Comparison of ENCODE assay signal across 37 cellular contexts in the genomic region with DNA sequence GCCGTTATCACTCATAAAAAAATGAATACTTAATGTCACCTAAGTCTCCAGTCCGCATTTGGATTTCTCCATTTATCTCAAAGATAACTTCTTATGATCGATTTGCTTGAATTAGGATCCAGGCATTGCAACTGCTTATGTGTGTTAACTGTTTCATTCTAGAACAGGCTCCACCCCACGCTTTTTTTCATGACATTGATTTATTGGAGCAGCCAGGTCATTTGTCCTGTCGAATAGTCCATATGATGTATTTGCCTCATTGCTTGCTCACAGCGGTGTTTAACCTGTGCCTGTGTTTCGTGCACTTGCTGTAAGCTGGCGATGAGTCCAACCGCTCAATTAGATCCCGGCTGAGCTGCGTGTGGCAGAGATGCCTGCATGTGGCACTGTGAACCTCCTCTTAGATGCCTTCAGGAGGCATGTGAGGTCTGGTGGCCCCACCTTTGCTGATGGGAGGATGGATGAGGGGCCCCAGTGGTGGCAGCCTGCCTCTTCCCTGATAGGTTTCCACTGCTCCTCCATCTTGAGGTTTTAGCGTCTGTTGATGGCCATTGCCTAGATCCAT. TPM values are rescaled to one million over a fixed set of nuclear protein-coding genes. Genes with fewer than 3 reads are reported as not detected.
"Had no signal": no experiment of that assay in that cellular context is flagged by ENCODE, and none has a peak within 500 bp of the region (broad histone marks: within the 10 kb centered on the region; RNA-seq: fewer than 3 reads in every experiment).

No MANE protein-coding gene starts in this region.

- H3K9me3 Mint-ChIP-seq: activated CD4-positive, alpha-beta memory T cell treated with anti-CD3 and anti-CD28 coated beads, Interleukin-2, amount 10 ng/mL, durations not matched to agents 7 days and 5 days; activated CD4-positive, alpha-beta T cell treated with anti-CD3 and anti-CD28 coated beads, Interleukin-2, amount 10 ng/mL, durations not matched to agents 24 days and 14 days; activated naive CD4-positive, alpha-beta T cell treated with anti-CD3 and anti-CD28 coated beads for 36 hours; activated naive CD4-positive, alpha-beta T cell treated with anti-CD3 and anti-CD28 coated beads, Interleukin-2, amount 50 U/mL, for 24 hours; activated naive CD8-positive, alpha-beta T cell treated with anti-CD3 and anti-CD28 coated beads for 36 hours; activated naive CD8-positive, alpha-beta T cell treated with anti-CD3 and anti-CD28 coated beads, Interleukin-2, amount 50 U/mL, for 24 hours; activated T-helper 1 cell treated with anti-CD3 and anti-CD28 coated beads, Interleukin-12 subunit alpha, Interleukin-12 subunit beta, Interleukin-2, Interleukin-4 antibody, amounts not matched to agents 30 ng/mL and 10 ng/mL and 1 ng/mL, durations not matched to agents 14 hours and 24 hours and 36 hours; activated T-helper 2 cell treated with anti-CD3 and anti-CD28 coated beads, Interferon-gamma antibody, Interleukin-2, Interleukin-4, amounts not matched to agents 10 μg/mL and 5 μg/mL and 100 μg/mL, durations not matched to agents 14 hours and 24 hours and 36 hours; effector memory CD8-positive, alpha-beta T cell; T-helper 2 cell treated with Interferon-gamma antibody and Interleukin-4, amounts not matched to agents 5 μg/mL and 100 μg/mL, for 36 hours had no signal

- H3K9me3 ChIP-seq: adrenal gland, body of pancreas, esophagus squamous epithelium, gastroesophageal sphincter had no signal

- FAIRE-seq: colon, endothelial cell of umbilical vein had no signal

- H3K4me3 ChIP-seq: adrenal gland, body of pancreas, esophagus squamous epithelium, gastroesophageal sphincter had no signal

- DNase-seq: activated CD4-positive, alpha-beta memory T cell treated with anti-CD3 and anti-CD28 coated beads, Interleukin-2, amount 10 ng/mL, durations not matched to agents 7 days and 5 days; activated CD4-positive, alpha-beta T cell treated with anti-CD3 and anti-CD28 coated beads for 36 hours; activated CD4-positive, alpha-beta T cell treated with anti-CD3 and anti-CD28 coated beads, Interleukin-2, amount 10 ng/mL, durations not matched to agents 24 days and 14 days; activated CD4-positive, CD25-positive, alpha-beta regulatory T cell; activated CD4-positive, CD25-positive, alpha-beta regulatory T cell treated with anti-CD3 and anti-CD28 coated beads, Interleukin-2, amount 50 U/mL, for 72 hours; activated effector memory CD4-positive, alpha-beta T cell treated with anti-CD3 and anti-CD28 coated beads, Interleukin-2, amount 50 U/mL, for 16 hours; activated naive CD4-positive, alpha-beta T cell treated with anti-CD3 and anti-CD28 coated beads for 36 hours; activated naive CD8-positive, alpha-beta T cell treated with anti-CD3 and anti-CD28 coated beads for 36 hours; activated naive CD8-positive, alpha-beta T cell treated with anti-CD3 and anti-CD28 coated beads, Interleukin-2, amount 50 U/mL, for 24 hours; activated T-cell treated with anti-CD3 and anti-CD28 coated beads, Interleukin-2, amount 50 U/mL, for 1 hour; activated T-cell treated with anti-CD3 and anti-CD28 coated beads, Interleukin-2, amount 50 U/mL, for 48 hours; amygdala; aorta; body of pancreas; caudate nucleus; cortex of kidney; dermis blood vessel endothelial cell; effector CD4-positive, alpha-beta T cell; effector memory CD8-positive, alpha-beta T cell; esophagus squamous epithelium; foreskin melanocyte; T-helper 1 cell; T-helper 17 cell; T1000 had no signal

- H3K4me1 ChIP-seq: body of pancreas, gastroesophageal sphincter had no signal

- ATAC-seq: activated CD4-positive, alpha-beta T cell treated with anti-CD3 and anti-CD28 coated beads for 36 hours; effector memory CD8-positive, alpha-beta T cell; gastroesophageal sphincter; T-helper 17 cell had no signal

- H3K27me3 Mint-ChIP-seq: activated CD4-positive, alpha-beta memory T cell treated with anti-CD3 and anti-CD28 coated beads, Interleukin-2, amount 10 ng/mL, durations not matched to agents 7 days and 5 days; activated CD4-positive, alpha-beta T cell treated with anti-CD3 and anti-CD28 coated beads for 36 hours; activated CD4-positive, alpha-beta T cell treated with anti-CD3 and anti-CD28 coated beads, Interleukin-2, amount 10 ng/mL, durations not matched to agents 24 days and 14 days; activated naive CD4-positive, alpha-beta T cell treated with anti-CD3 and anti-CD28 coated beads, Interleukin-2, amount 50 U/mL, for 24 hours; activated naive CD8-positive, alpha-beta T cell treated with anti-CD3 and anti-CD28 coated beads for 36 hours; activated naive CD8-positive, alpha-beta T cell treated with anti-CD3 and anti-CD28 coated beads, Interleukin-2, amount 50 U/mL, for 24 hours; effector memory CD8-positive, alpha-beta T cell; T-helper 17 cell had no signal

- H3K27ac Mint-ChIP-seq: activated CD4-positive, alpha-beta memory T cell treated with anti-CD3 and anti-CD28 coated beads, Interleukin-2, amount 10 ng/mL, durations not matched to agents 7 days and 5 days; activated CD4-positive, alpha-beta T cell treated with anti-CD3 and anti-CD28 coated beads for 36 hours; activated CD4-positive, alpha-beta T cell treated with anti-CD3 and anti-CD28 coated beads, Interleukin-2, amount 10 ng/mL, durations not matched to agents 24 days and 14 days; activated naive CD4-positive, alpha-beta T cell treated with anti-CD3 and anti-CD28 coated beads for 36 hours; activated naive CD4-positive, alpha-beta T cell treated with anti-CD3 and anti-CD28 coated beads, Interleukin-2, amount 50 U/mL, for 24 hours; activated naive CD8-positive, alpha-beta T cell treated with anti-CD3 and anti-CD28 coated beads for 36 hours; activated naive CD8-positive, alpha-beta T cell treated with anti-CD3 and anti-CD28 coated beads, Interleukin-2, amount 50 U/mL, for 24 hours; activated T-helper 1 cell treated with anti-CD3 and anti-CD28 coated beads, Interleukin-12 subunit alpha, Interleukin-12 subunit beta, Interleukin-2, Interleukin-4 antibody, amounts not matched to agents 30 ng/mL and 10 ng/mL and 1 ng/mL, durations not matched to agents 14 hours and 24 hours and 36 hours; activated T-helper 2 cell treated with anti-CD3 and anti-CD28 coated beads, Interferon-gamma antibody, Interleukin-2, Interleukin-4, amounts not matched to agents 10 μg/mL and 5 μg/mL and 100 μg/mL, durations not matched to agents 14 hours and 24 hours and 36 hours; effector memory CD8-positive, alpha-beta T cell; T-helper 17 cell; T-helper 2 cell treated with Interferon-gamma antibody and Interleukin-4, amounts not matched to agents 5 μg/mL and 100 μg/mL, for 36 hours had no signal

- H3K27ac ChIP-seq: adrenal gland, body of pancreas, epithelial cell of prostate, esophagus squamous epithelium, gastroesophageal sphincter had no signal

- H3K4me3 Mint-ChIP-seq: activated CD4-positive, alpha-beta memory T cell treated with anti-CD3 and anti-CD28 coated beads, Interleukin-2, amount 10 ng/mL, durations not matched to agents 7 days and 5 days; activated CD4-positive, alpha-beta T cell treated with anti-CD3 and anti-CD28 coated beads for 36 hours; activated CD4-positive, alpha-beta T cell treated with anti-CD3 and anti-CD28 coated beads, Interleukin-2, amount 10 ng/mL, durations not matched to agents 24 days and 14 days; activated naive CD4-positive, alpha-beta T cell treated with anti-CD3 and anti-CD28 coated beads for 36 hours; activated naive CD4-positive, alpha-beta T cell treated with anti-CD3 and anti-CD28 coated beads, Interleukin-2, amount 50 U/mL, for 24 hours; activated naive CD8-positive, alpha-beta T cell treated with anti-CD3 and anti-CD28 coated beads for 36 hours; activated naive CD8-positive, alpha-beta T cell treated with anti-CD3 and anti-CD28 coated beads, Interleukin-2, amount 50 U/mL, for 24 hours; activated T-helper 1 cell treated with anti-CD3 and anti-CD28 coated beads, Interleukin-12 subunit alpha, Interleukin-12 subunit beta, Interleukin-2, Interleukin-4 antibody, amounts not matched to agents 30 ng/mL and 10 ng/mL and 1 ng/mL, durations not matched to agents 14 hours and 24 hours and 36 hours; effector memory CD8-positive, alpha-beta T cell; T-helper 17 cell; T-helper 2 cell treated with Interferon-gamma antibody and Interleukin-4, amounts not matched to agents 5 μg/mL and 100 μg/mL, for 36 hours had no signal

- H3K4me1 Mint-ChIP-seq: activated CD4-positive, alpha-beta memory T cell treated with anti-CD3 and anti-CD28 coated beads, Interleukin-2, amount 10 ng/mL, durations not matched to agents 7 days and 5 days; activated CD4-positive, alpha-beta T cell treated with anti-CD3 and anti-CD28 coated beads for 36 hours; activated CD4-positive, alpha-beta T cell treated with anti-CD3 and anti-CD28 coated beads, Interleukin-2, amount 10 ng/mL, durations not matched to agents 24 days and 14 days; activated naive CD4-positive, alpha-beta T cell treated with anti-CD3 and anti-CD28 coated beads, Interleukin-2, amount 50 U/mL, for 24 hours; activated naive CD8-positive, alpha-beta T cell treated with anti-CD3 and anti-CD28 coated beads for 36 hours; activated naive CD8-positive, alpha-beta T cell treated with anti-CD3 and anti-CD28 coated beads, Interleukin-2, amount 50 U/mL, for 24 hours; T-helper 17 cell had no signal

- H3K27me3 ChIP-seq: adrenal gland, body of pancreas, esophagus squamous epithelium, gastroesophageal sphincter had no signal

RNA-seq across cellular contexts. Expression of gene HPR, which starts 47.0 kb away (rescaled TPM):
- total RNA-seq: activated CD4-positive, alpha-beta memory T cell treated with anti-CD3 and anti-CD28 coated beads, Interleukin-2, amount 10 ng/mL, durations not matched to agents 7 days and 5 days; activated CD4-positive, alpha-beta T cell treated with anti-CD3 and anti-CD28 coated beads for 36 hours; activated CD4-positive, alpha-beta T cell treated with anti-CD3 and anti-CD28 coated beads, Interleukin-2, amount 10 ng/mL, durations not matched to agents 24 days and 14 days; activated naive CD4-positive, alpha-beta T cell treated with anti-CD3 and anti-CD28 coated beads for 36 hours; activated naive CD8-positive, alpha-beta T cell treated with anti-CD3 and anti-CD28 coated beads for 36 hours; activated T-helper 1 cell treated with anti-CD3 and anti-CD28 coated beads, Interleukin-12 subunit alpha, Interleukin-12 subunit beta, Interleukin-2, Interleukin-4 antibody, amounts not matched to agents 30 ng/mL and 10 ng/mL and 1 ng/mL, durations not matched to agents 14 hours and 24 hours and 36 hours; activated T-helper 2 cell treated with anti-CD3 and anti-CD28 coated beads, Interferon-gamma antibody, Interleukin-2, Interleukin-4, amounts not matched to agents 10 μg/mL and 5 μg/mL and 100 μg/mL, durations not matched to agents 14 hours and 24 hours and 36 hours; body of pancreas; chondrocyte; dermis blood vessel endothelial cell; endothelial cell of umbilical vein; esophagus squamous epithelium; fibroblast of lung; fibroblast of villous mesenchyme; glomerular endothelial cell; T-helper 17 cell had no signal
- polyA plus RNA-seq: endothelial cell of umbilical vein had no signal

RNA-seq across cellular contexts. Expression of gene HP, which starts 55.7 kb away (rescaled TPM):
- total RNA-seq: activated CD4-positive, alpha-beta memory T cell treated with anti-CD3 and anti-CD28 coated beads, Interleukin-2, amount 10 ng/mL, durations not matched to agents 7 days and 5 days; activated CD4-positive, alpha-beta T cell treated with anti-CD3 and anti-CD28 coated beads for 36 hours; activated CD4-positive, alpha-beta T cell treated with anti-CD3 and anti-CD28 coated beads, Interleukin-2, amount 10 ng/mL, durations not matched to agents 24 days and 14 days; activated naive CD4-positive, alpha-beta T cell treated with anti-CD3 and anti-CD28 coated beads for 36 hours; activated naive CD8-positive, alpha-beta T cell treated with anti-CD3 and anti-CD28 coated beads for 36 hours; activated T-helper 1 cell treated with anti-CD3 and anti-CD28 coated beads, Interleukin-12 subunit alpha, Interleukin-12 subunit beta, Interleukin-2, Interleukin-4 antibody, amounts not matched to agents 30 ng/mL and 10 ng/mL and 1 ng/mL, durations not matched to agents 14 hours and 24 hours and 36 hours; activated T-helper 2 cell treated with anti-CD3 and anti-CD28 coated beads, Interferon-gamma antibody, Interleukin-2, Interleukin-4, amounts not matched to agents 10 μg/mL and 5 μg/mL and 100 μg/mL, durations not matched to agents 14 hours and 24 hours and 36 hours; chondrocyte; dermis blood vessel endothelial cell; endothelial cell of umbilical vein; fibroblast of lung; fibroblast of villous mesenchyme; glomerular endothelial cell had no signal
- polyA plus RNA-seq: endothelial cell of umbilical vein, fibroblast of lung had no signal
